In the genomic region with DNA sequence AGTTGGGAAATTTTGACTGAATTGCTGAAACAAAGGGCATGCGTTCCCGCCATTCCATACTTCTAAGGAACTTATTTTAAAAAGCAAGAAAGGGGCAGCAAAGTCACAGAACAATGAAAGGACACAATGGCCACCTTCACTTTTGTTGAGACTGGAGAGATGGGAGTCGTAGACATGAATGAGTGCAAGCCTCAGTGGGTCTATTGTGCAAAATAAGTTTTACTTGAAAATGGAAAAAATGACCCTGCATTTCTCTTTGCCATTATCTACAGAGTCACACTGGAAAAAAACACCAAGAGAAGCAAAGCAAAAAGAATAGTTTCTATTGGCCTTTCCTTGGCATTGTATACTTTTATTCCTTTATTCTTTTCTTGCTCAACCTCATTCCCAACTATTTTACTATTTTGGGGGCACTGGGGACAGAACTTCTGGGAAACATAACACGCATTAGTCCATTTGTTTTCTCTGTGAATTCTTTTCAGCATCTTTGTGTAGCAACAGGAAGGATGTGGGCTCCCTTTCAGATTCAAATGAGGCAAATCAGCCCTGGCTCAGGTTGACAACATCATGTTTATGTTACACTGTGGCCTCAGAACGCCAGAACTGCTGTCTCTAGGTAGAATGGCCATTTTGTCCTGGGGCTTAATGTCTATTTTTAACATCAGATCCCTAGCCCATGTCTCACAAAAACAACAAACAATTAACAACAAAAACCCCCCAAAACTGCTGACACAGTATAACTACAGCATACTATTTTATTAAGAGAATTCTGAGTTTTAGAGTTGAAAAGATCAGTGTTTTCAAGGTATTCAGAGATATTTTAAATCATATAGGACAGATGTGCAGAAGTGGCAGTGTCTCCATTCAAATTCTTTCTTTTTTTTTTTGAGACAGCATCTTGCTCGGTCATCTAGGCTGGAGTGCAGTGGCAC, we compare ENCODE assay signal across 9 cellular contexts.
DNase-seq lines count a peak whose midpoint lies in the region; ATAC-seq, FAIRE-seq and TF ChIP-seq lines count a peak whose summit lies in the region.
"Had no signal": no experiment of that assay in that cellular context is flagged by ENCODE, and none has a peak within 500 bp of the region (broad histone marks: within the 10 kb centered on the region; RNA-seq: fewer than 3 reads in every experiment).

No MANE protein-coding gene starts in this region.

- peak; percentile 81 for ATAC-seq in GM21367 (IDR thresholded peaks at IDR 0.05; ENCODE audit: unreplicated experiment)
- ATAC-seq in GM12878, result peak; percentile 83
- ATAC-seq: body of pancreas had no signal

- CTCF ChIA-PET in GM12878 (lab: Yijun Ruan, JAX), result interaction anchor here (1.2 to 3.3 kb wide), 4 partner anchors 10 to 88 kb away, joined by 5 to 62 read pairs (median 10); no protein-coding TSS in a partner anchor

- H3K9ac ChIP-seq in BLaER1, result no peak overlapping the region
- H3K9ac ChIP-seq in HUES6 (ENCODE audit: low read length), result no peak overlapping the region
- no peak overlapping the region; the same call in 1 of the 2 replicates for H3K9ac ChIP-seq in GM12878 (ENCODE audit: control insufficient read depth, insufficient read depth, low read length)
- no peak overlapping the region for H3K9ac ChIP-seq in parathyroid adenoma

- H3K36me3 Mint-ChIP-seq in progenitor cell of endocrine pancreas (ENCODE audit: insufficient read depth), result peaks cover 6% of the 10 kb centered on the region

- in situ Hi-C loops in GM12878 (cut with MboI), result no loop called here

- H3K36me3 ChIP-seq in BLaER1 (peaks cover 14% of the 10 kb centered on the region; the same call in 1 of the 2 replicates), HUES6 (ENCODE audit: control insufficient read depth, insufficient read depth, low read length) (no peaks in the 10 kb centered on the region), GM12878 (ENCODE audit: control insufficient read depth in 2 of 2, insufficient read depth in 2 of 2, low read length in 1 of 2) (peaks cover 3 to 8% of the 10 kb centered on the region in 2 experiments; a peak in 2 of 4 replicates), parathyroid adenoma (ENCODE audit: control insufficient read depth, insufficient read depth, low read length) (no peaks in the 10 kb centered on the region)

- RAD21 ChIA-PET in GM12878 (lab: Charles Lee; ENCODE audit: unreplicated experiment), result interaction anchor here (1.1 to 5.0 kb wide), 10 partner anchors 10 to 122 kb away, joined by 3 to 92 read pairs (median 8); partner anchors contain the start of gene FYN

- H3K27ac ChIP-seq in BLaER1 (peak overlapping the region; percentile 32), HUES6 (ENCODE audit: low read depth, low read length) (peak overlapping the region; percentile 67), GM12878 (ENCODE audit: control insufficient read depth, insufficient read depth) (peak overlapping the region; percentile 85), parathyroid adenoma (peak overlapping the region; percentile 45), caudate nucleus (ENCODE audit: low read depth, low read length) (no peak overlapping the region)
- H3K27ac ChIP-seq: body of pancreas had no signal

- TF ChIP-seq RAD21 in GM12878 (IDR thresholded peaks at IDR 0.05; ENCODE audit: insufficient read depth, low read depth, low read length), result peak; percentile 19; the same call in 1 of the 2 replicates

- DNase-seq in GM12878 (ENCODE audit: low read depth, low spot score) (no peak), caudate nucleus (lab: John Stamatoyannopoulos, UW) (no peak), progenitor cell of endocrine pancreas (ENCODE audit: low spot score, unreplicated experiment) (no peak), OCI-M2 (lab: John Stamatoyannopoulos, UW; ENCODE audit: unreplicated experiment) (no peak)

- H2AFZ ChIP-seq in GM12878 (ENCODE audit: control insufficient read depth, low read depth, low read length), result no peak overlapping the region
- H2AFZ ChIP-seq in parathyroid adenoma, result no peak overlapping the region

- H4K20me1 ChIP-seq in BLaER1, result peaks cover 17% of the 10 kb centered on the region; the same call in 1 of the 2 replicates
- no peaks in the 10 kb centered on the region for H4K20me1 ChIP-seq in GM12878 (ENCODE audit: control insufficient read depth, insufficient read depth)

- H3K27ac Mint-ChIP-seq in progenitor cell of endocrine pancreas, result no peak overlapping the region

- H3K4me2 ChIP-seq in BLaER1 (peak overlapping the region; percentile 48), GM12878 (ENCODE audit: control insufficient read depth, insufficient read depth) (peak overlapping the region; percentile 66), parathyroid adenoma (ENCODE audit: low read length) (no peak overlapping the region)

- POLR2A ChIA-PET in GM12878 (lab: Charles Lee), result interaction anchor here (2.1 to 3.3 kb wide), 4 partner anchors 9 to 19 kb away, joined by 10 to 56 read pairs (median 16); no protein-coding TSS in a partner anchor

- H3K27me3 ChIP-seq in BLaER1 (no peaks in the 10 kb centered on the region), HUES6 (ENCODE audit: control insufficient read depth, insufficient read depth, low read length) (no peaks in the 10 kb centered on the region), GM12878 (replicated peaks in 1 of 2; ENCODE audit: control insufficient read depth in 2 of 2, insufficient read depth in 2 of 2, low read length in 1 of 2) (no peaks in the 10 kb centered on the region), parathyroid adenoma (ENCODE audit: control insufficient read depth, insufficient read depth, low read length) (no peaks in the 10 kb centered on the region)
- H3K27me3 ChIP-seq: body of pancreas had no signal

- intact Hi-C loops in GM12878 (cut with micrococcal nuclease; ENCODE audit: unreplicated experiment), result loop anchor here (1.0 kb wide), 2 partner anchors 10 to 13 kb away; no protein-coding TSS in a partner anchor

- H3K4me1 ChIP-seq in BLaER1, result peaks cover 95% of the 10 kb centered on the region
- H3K4me1 ChIP-seq in HUES6 (ENCODE audit: control insufficient read depth, insufficient read depth, low read length), result peaks cover 27% of the 10 kb centered on the region
- H3K4me1 ChIP-seq in GM12878 (ENCODE audit: control insufficient read depth, insufficient read depth, low read length), result peaks cover 69% of the 10 kb centered on the region
- no peaks in the 10 kb centered on the region for H3K4me1 ChIP-seq in parathyroid adenoma
- H3K4me1 ChIP-seq: body of pancreas had no signal

- H3K9me3 Mint-ChIP-seq in progenitor cell of endocrine pancreas (ENCODE audit: low read depth), result no peaks in the 10 kb centered on the region

- H3K4me3 ChIP-seq in BLaER1 (no peak overlapping the region), HUES6 (ENCODE audit: low read depth, low read length) (no peak overlapping the region), GM12878 (no peak overlapping the region), parathyroid adenoma (ENCODE audit: low read depth, low read length) (no peak overlapping the region)
- H3K4me3 ChIP-seq: body of pancreas had no signal

- no peaks in the 10 kb centered on the region for H3K4me1 Mint-ChIP-seq in progenitor cell of endocrine pancreas (ENCODE audit: low read depth)

- H3K9me3 ChIP-seq in BLaER1, result no peaks in the 10 kb centered on the region
- no peaks in the 10 kb centered on the region for H3K9me3 ChIP-seq in HUES6 (ENCODE audit: control insufficient read depth, insufficient read depth, low read depth, low read length)
- no peaks in the 10 kb centered on the region for H3K9me3 ChIP-seq in GM12878 (replicated peaks; ENCODE audit: control insufficient read depth, insufficient read depth, low read length)
- H3K9me3 ChIP-seq in parathyroid adenoma (ENCODE audit: control insufficient read depth, low read length), result no peaks in the 10 kb centered on the region
- H3K9me3 ChIP-seq: body of pancreas had no signal

- peak; percentile 23 for FAIRE-seq in GM12878 (lab: Jason Lieb, UNC)

- TF ChIP-seq POLR2A in GM12878 (IDR thresholded peaks at IDR 0.05; ENCODE audit: low read depth, low read length), result no peak

- H3K27me3 Mint-ChIP-seq in progenitor cell of endocrine pancreas, result no peaks in the 10 kb centered on the region

- H3K79me2 ChIP-seq in GM12878 (ENCODE audit: control insufficient read depth, insufficient read depth, low read length) (peaks cover 62% of the 10 kb centered on the region), parathyroid adenoma (peaks cover 3% of the 10 kb centered on the region)

- TF ChIP-seq EP300 in GM12878 (IDR thresholded peaks at IDR 0.05; ENCODE audit: borderline replicate concordance in 1 of 2, control insufficient read depth in 1 of 2, low read depth in 2 of 2, low read length in 2 of 2), result peak; percentile 27 to 70; a peak in 2 of 4 replicates

- WGBS in GM12878 (ENCODE audit: insufficient coverage, insufficient replicate concordance, low lambda C conversion rate, missing lambda C conversion rate), result 43% methylated on average over 6 of the region's 6 CpGs

- H3K4me3 Mint-ChIP-seq in progenitor cell of endocrine pancreas (ENCODE audit: low read depth), result no peak overlapping the region

- TSS peak; percentile 78 for BruUV-seq in GM12878 (replicated peaks; lab: Mats Ljungman, UMichigan)

- no peak for TF ChIP-seq CTCF in GM12878 (IDR thresholded peaks at IDR 0.05 in 2 of 3, conservative IDR thresholded peaks at IDR 0.05 in 1 of 3; ENCODE audit: control insufficient read depth in 2 of 3, extremely low read depth in 1 of 3, insufficient read depth in 1 of 3, low read depth in 3 of 3, low read length in 3 of 3)
- TF ChIP-seq CTCF in parathyroid adenoma (IDR thresholded peaks at IDR 0.05), result no peak
- TF ChIP-seq CTCF in progenitor cell of endocrine pancreas (IDR thresholded peaks at IDR 0.05; ENCODE audit: unreplicated experiment), result no peak

- SMC1A ChIA-PET in GM12878 (lab: Charles Lee; ENCODE audit: uncharacterized antibody, unreplicated experiment), result interaction anchor here (1.1 to 5.3 kb wide), 10 partner anchors 9 to 241 kb away, joined by 3 to 130 read pairs (median 17); no protein-coding TSS in a partner anchor

TF ChIP-seq in GM12878, 131 proteins besides CTCF, POLR2A, EP300 and RAD21 (continues in another document):
- TF ChIP-seq ZNF217 (IDR thresholded peaks at IDR 0.05) (no peak), SP1 (IDR thresholded peaks at IDR 0.05; ENCODE audit: low read depth, low read length) (peak; percentile 50), MTA2 (IDR thresholded peaks at IDR 0.05; ENCODE audit: low read depth) (peak; percentile 56), HDGF (IDR thresholded peaks at IDR 0.05) (no peak), NFIC (IDR thresholded peaks at IDR 0.05; ENCODE audit: low read depth, low read length) (peak; percentile 83), IKZF2 (IDR thresholded peaks at IDR 0.05) (peak; percentile 56), ATF7 (IDR thresholded peaks at IDR 0.05; ENCODE audit: low read depth) (peak; percentile 44), MEF2A (IDR thresholded peaks at IDR 0.05; ENCODE audit: insufficient read depth, low read depth, low read length) (peak; percentile 35; the same call in 1 of the 2 replicates), ZBED1 (IDR thresholded peaks at IDR 0.05; ENCODE audit: borderline replicate concordance) (no peak; the same call in 1 of the 2 replicates), BCL11A (IDR thresholded peaks at IDR 0.05; ENCODE audit: low read depth, low read length) (peak; percentile 48; the same call in 1 of the 2 replicates), POU2F2 (IDR thresholded peaks at IDR 0.05; ENCODE audit: borderline replicate concordance, low read depth, low read length) (peak; percentile 71; the same call in 2 of the 3 replicates), JUNB (IDR thresholded peaks at IDR 0.05) (peak; percentile 15; the same call in 1 of the 2 replicates)
